11 cellular contexts compared by ENCODE assay signal in genomic region chr20:3071266-3071609, GRCh38. TPM values are rescaled to one million over a fixed set of nuclear protein-coding genes. Genes with fewer than 3 reads are reported as not detected.
DNase-seq lines count a peak whose midpoint lies in the region; ATAC-seq and TF ChIP-seq lines count a peak whose summit lies in the region.
"Had no signal": no experiment of that assay in that cellular context is flagged by ENCODE, and none has a peak within 500 bp of the region (broad histone marks: within the 10 kb centered on the region; RNA-seq: fewer than 3 reads in every experiment).

No MANE protein-coding gene starts in this region.

- H3K27ac Mint-ChIP-seq in activated naive CD4-positive, alpha-beta T cell treated with anti-CD3 and anti-CD28 coated beads, Interleukin-2, amount 10 ng/mL, durations not matched to agents 7 days and 5 days: no peak overlapping the region
- no peak overlapping the region for H3K27ac Mint-ChIP-seq in activated naive CD4-positive, alpha-beta T cell treated with anti-CD3 and anti-CD28 coated beads, Interleukin-2, amount 50 U/mL, for 72 hours
- H3K27ac Mint-ChIP-seq in activated naive CD8-positive, alpha-beta T cell treated with anti-CD3 and anti-CD28 coated beads, Interleukin-2, amount 50 U/mL, for 24 hours: no peak overlapping the region

- H3K4me1 ChIP-seq in lower lobe of right lung (peaks cover 9% of the 10 kb centered on the region), thoracic aorta (ENCODE audit: control insufficient read depth in 1 of 2, low read depth in 2 of 2) (peaks cover 7 to 8% of the 10 kb centered on the region in 2 donors)

- H3K36me3 ChIP-seq in lower lobe of right lung (no peaks in the 10 kb centered on the region), thoracic aorta (no peaks in the 10 kb centered on the region)
- H3K36me3 ChIP-seq: SJCRH30 had no signal

- no peaks in the 10 kb centered on the region for H3K9me3 Mint-ChIP-seq in activated naive CD4-positive, alpha-beta T cell treated with anti-CD3 and anti-CD28 coated beads, Interleukin-2, amount 10 ng/mL, durations not matched to agents 7 days and 5 days
- no peaks in the 10 kb centered on the region for H3K9me3 Mint-ChIP-seq in activated naive CD4-positive, alpha-beta T cell treated with anti-CD3 and anti-CD28 coated beads, Interleukin-2, amount 50 U/mL, for 72 hours
- H3K9me3 Mint-ChIP-seq in activated naive CD8-positive, alpha-beta T cell treated with anti-CD3 and anti-CD28 coated beads, Interleukin-2, amount 50 U/mL, for 24 hours: no peaks in the 10 kb centered on the region

- peaks cover 36% of the 10 kb centered on the region for H3K4me1 Mint-ChIP-seq in activated naive CD4-positive, alpha-beta T cell treated with anti-CD3 and anti-CD28 coated beads, Interleukin-2, amount 10 ng/mL, durations not matched to agents 7 days and 5 days
- H3K4me1 Mint-ChIP-seq in activated naive CD8-positive, alpha-beta T cell treated with anti-CD3 and anti-CD28 coated beads, Interleukin-2, amount 50 U/mL, for 24 hours: peaks cover 15% of the 10 kb centered on the region

- ATAC-seq in activated naive CD4-positive, alpha-beta T cell treated with anti-CD3 and anti-CD28 coated beads, Interleukin-2, amount 50 U/mL, for 72 hours: no peak
- ATAC-seq in activated naive CD8-positive, alpha-beta T cell treated with anti-CD3 and anti-CD28 coated beads, Interleukin-2, amount 50 U/mL, for 24 hours: no peak
- ATAC-seq in lower lobe of right lung (no peak), thoracic aorta (ENCODE audit: insufficient number of reproducible peaks, low FRiP score, low read depth) (no peak), HG03108 (IDR thresholded peaks at IDR 0.05; ENCODE audit: unreplicated experiment) (no peak), HG03354 (IDR thresholded peaks at IDR 0.05; ENCODE audit: poor library complexity, severe bottlenecking, unreplicated experiment) (no peak), HG03571 (IDR thresholded peaks at IDR 0.05; ENCODE audit: unreplicated experiment) (no peak)

- peaks cover 23% of the 10 kb centered on the region for H3K27me3 ChIP-seq in lower lobe of right lung (ENCODE audit: low read depth)
- H3K27me3 ChIP-seq in thoracic aorta (replicated peaks; ENCODE audit: insufficient read depth): peaks cover 6% of the 10 kb centered on the region
- H3K27me3 ChIP-seq: SJCRH30 had no signal

- intact Hi-C loops in lower lobe of right lung (cut with DNase I): no loop called here

- TF ChIP-seq CTCF in lower lobe of right lung (IDR thresholded peaks at IDR 0.05) (no peak), thoracic aorta (IDR thresholded peaks at IDR 0.05) (no peak)

- CTCF ChIA-PET in activated naive CD4-positive, alpha-beta T cell treated with anti-CD3 and anti-CD28 coated beads, Interleukin-2, amount 10 ng/mL, durations not matched to agents 7 days and 5 days (lab: Charles Lee): no interaction called here

- no peaks in the 10 kb centered on the region for H3K9me3 ChIP-seq in lower lobe of right lung
- no peaks in the 10 kb centered on the region for H3K9me3 ChIP-seq in thoracic aorta
- H3K9me3 ChIP-seq: SJCRH30 had no signal

- H3K27me3 Mint-ChIP-seq in activated naive CD4-positive, alpha-beta T cell treated with anti-CD3 and anti-CD28 coated beads, Interleukin-2, amount 10 ng/mL, durations not matched to agents 7 days and 5 days: peaks cover 33% of the 10 kb centered on the region
- peaks cover 6% of the 10 kb centered on the region for H3K27me3 Mint-ChIP-seq in activated naive CD8-positive, alpha-beta T cell treated with anti-CD3 and anti-CD28 coated beads, Interleukin-2, amount 50 U/mL, for 24 hours

- H3K36me3 Mint-ChIP-seq in activated naive CD4-positive, alpha-beta T cell treated with anti-CD3 and anti-CD28 coated beads, Interleukin-2, amount 10 ng/mL, durations not matched to agents 7 days and 5 days: peaks cover 1% of the 10 kb centered on the region
- peaks cover 0 to 7% of the 10 kb centered on the region in 2 donors for H3K36me3 Mint-ChIP-seq in activated naive CD4-positive, alpha-beta T cell treated with anti-CD3 and anti-CD28 coated beads, Interleukin-2, amount 50 U/mL, for 72 hours
- H3K36me3 Mint-ChIP-seq in activated naive CD8-positive, alpha-beta T cell treated with anti-CD3 and anti-CD28 coated beads, Interleukin-2, amount 50 U/mL, for 24 hours (ENCODE audit: low read depth): no peaks in the 10 kb centered on the region

- H3K4me3 Mint-ChIP-seq in activated naive CD4-positive, alpha-beta T cell treated with anti-CD3 and anti-CD28 coated beads, Interleukin-2, amount 10 ng/mL, durations not matched to agents 7 days and 5 days: peak overlapping the region; percentile 74
- H3K4me3 Mint-ChIP-seq in activated naive CD8-positive, alpha-beta T cell treated with anti-CD3 and anti-CD28 coated beads, Interleukin-2, amount 50 U/mL, for 24 hours: peak overlapping the region; percentile 33

- H3K27ac ChIP-seq in lower lobe of right lung (no peak overlapping the region), thoracic aorta (no peak overlapping the region)
- H3K27ac ChIP-seq: SJCRH30 had no signal

- H3K4me3 ChIP-seq in lower lobe of right lung (peak overlapping the region; percentile 59), thoracic aorta (peak overlapping the region; percentile 71)
- H3K4me3 ChIP-seq: SJCRH30 had no signal

- DNase-seq in activated naive CD4-positive, alpha-beta T cell treated with anti-CD3 and anti-CD28 coated beads, Interleukin-2, amount 10 ng/mL, durations not matched to agents 7 days and 5 days: no peak
- DNase-seq in activated naive CD4-positive, alpha-beta T cell treated with anti-CD3 and anti-CD28 coated beads, Interleukin-2, amount 50 U/mL, for 72 hours (ENCODE audit: low spot score in 2 of 2): no peak
- no peak for DNase-seq in activated naive CD8-positive, alpha-beta T cell treated with anti-CD3 and anti-CD28 coated beads, Interleukin-2, amount 50 U/mL, for 24 hours
- DNase-seq in lower lobe of right lung (no peak), thoracic aorta (ENCODE audit: low spot score) (no peak)
- DNase-seq: cerebellar nuclear complex, NCI-H446 treated with DMSO at 0.1 percent for 48 hours, SJCRH30 had no signal

RNA-seq across cellular contexts. Expression of gene OXT, which starts 0.2 kb away (rescaled TPM):
- total RNA-seq in activated naive CD4-positive, alpha-beta T cell treated with anti-CD3 and anti-CD28 coated beads, Interleukin-2, amount 50 U/mL, for 72 hours: not detected
- not detected for total RNA-seq in lower lobe of right lung
- total RNA-seq in thoracic aorta: not detected
- total RNA-seq: SJCRH30 had no signal

RNA-seq across cellular contexts. Expression of gene AVP, which starts 13.3 kb away (rescaled TPM):
- total RNA-seq in activated naive CD4-positive, alpha-beta T cell treated with anti-CD3 and anti-CD28 coated beads, Interleukin-2, amount 50 U/mL, for 72 hours: under 1 TPM in 1 of 2 donors, not detected in 1; 0.45 TPM
- not detected for total RNA-seq in lower lobe of right lung
- not detected for total RNA-seq in thoracic aorta
- total RNA-seq: SJCRH30 had no signal

RNA-seq across cellular contexts. Expression of gene MRPS26, which starts 25.4 kb away (rescaled TPM):
- 10 to 100 TPM; 39.3 to 60.0 TPM for total RNA-seq in activated naive CD4-positive, alpha-beta T cell treated with anti-CD3 and anti-CD28 coated beads, Interleukin-2, amount 50 U/mL, for 72 hours
- total RNA-seq in lower lobe of right lung (31.0 TPM), thoracic aorta (10 to 100 TPM; 40.6 to 46.6 TPM)

RNA-seq across cellular contexts. Expression of gene GNRH2, which starts 27.8 kb away (rescaled TPM):
- total RNA-seq in activated naive CD4-positive, alpha-beta T cell treated with anti-CD3 and anti-CD28 coated beads, Interleukin-2, amount 50 U/mL, for 72 hours: 1 to 10 TPM in 1 of 2 donors, under 1 TPM in 1; 0.99 to 2.5 TPM
- total RNA-seq in lower lobe of right lung (not detected), thoracic aorta (not detected)
